Comparison of ENCODE assay signal across 8 cellular contexts in genomic region chr10:3785849-3786290, GRCh38. TPM values are rescaled to one million over a fixed set of nuclear protein-coding genes. Genes with fewer than 3 reads are reported as not detected.
DNase-seq lines count a peak whose midpoint lies in the region; ATAC-seq and TF ChIP-seq lines count a peak whose summit lies in the region.

No MANE protein-coding gene starts in this region.

- CTCF ChIA-PET in PC-9 (lab: Charles Lee) = interaction anchor here (0.6 kb wide), 1 partner anchor 178 kb away, joined by 3 read pairs; no protein-coding TSS in a partner anchor

- intact Hi-C loops in PC-9 (cut with micrococcal nuclease; ENCODE audit: unreplicated experiment) = loop anchor here (1.0 to 10.0 kb wide), 6 partner anchors 20 to 981 kb away; no protein-coding TSS in a partner anchor
- intact Hi-C loops in body of pancreas (cut with DNase I) = no loop called here

- no peaks in the 10 kb centered on the region for H3K9me2 ChIP-seq in PC-9 (ENCODE audit: insufficient read depth)

- H3K27ac ChIP-seq in BLaER1 = peak overlapping the region; percentile 100
- peak overlapping the region; percentile 92 for H3K27ac ChIP-seq in PC-9
- H3K27ac ChIP-seq in body of pancreas = peak overlapping the region; percentile 100

- H3K36me3 ChIP-seq in BLaER1 (peaks cover 14% of the 10 kb centered on the region), PC-9 (ENCODE audit: low read depth) (peaks cover 3% of the 10 kb centered on the region), body of pancreas (replicated peaks in 1 of 2; ENCODE audit: insufficient read depth in 1 of 2, low read depth in 2 of 2) (peaks cover 2 to 6% of the 10 kb centered on the region in 2 donors)

- peak in 2 of 3 donors; percentile 25 to 93 for TF ChIP-seq POLR2A in body of pancreas (IDR thresholded peaks at IDR 0.05)

- H3K4me2 ChIP-seq in BLaER1 (peak overlapping the region; percentile 94), PC-9 (peak overlapping the region; percentile 95)

- H3K4me1 ChIP-seq in BLaER1 (peaks cover 30% of the 10 kb centered on the region), PC-9 (replicated peaks; ENCODE audit: insufficient read depth) (peaks cover 21% of the 10 kb centered on the region), body of pancreas (peaks cover 28% of the 10 kb centered on the region)

- POLR2A ChIA-PET in PC-9 (lab: Charles Lee; ENCODE audit: unreplicated experiment) = interaction anchor here (0.5 to 1.7 kb wide), 10 partner anchors 9 to 589 kb away, joined by 3 to 15 read pairs (median 8); no protein-coding TSS in a partner anchor

- WGBS in body of pancreas, 2 donors = 1% methylated on average over 16 to 19 of the region's 19 CpGs

- H3K9ac ChIP-seq in BLaER1 = peak overlapping the region; percentile 100

- H3K9me3 ChIP-seq in BLaER1 (peaks cover 23% of the 10 kb centered on the region), PC-9 (ENCODE audit: insufficient read depth, low read depth) (no peaks in the 10 kb centered on the region), body of pancreas (no peaks in the 10 kb centered on the region)

- H4K20me1 ChIP-seq in BLaER1 (peaks cover 30% of the 10 kb centered on the region), PC-9 (ENCODE audit: insufficient read depth) (no peaks in the 10 kb centered on the region)

- ATAC-seq in GM21529 (IDR thresholded peaks at IDR 0.05; ENCODE audit: unreplicated experiment) = peak; percentile 5
- no peak for ATAC-seq in body of pancreas
- ATAC-seq in HG03045 (IDR thresholded peaks at IDR 0.05; ENCODE audit: unreplicated experiment) = no peak

- H3F3A ChIP-seq in PC-9 (ENCODE audit: insufficient read depth, low read depth) = peaks cover 24% of the 10 kb centered on the region; the same call in 1 of the 2 replicates

- DNase-seq in PC-9 = peak in 1 of 2 experiments; percentile 43
- peak in 3 of 4 donors; percentile 51 to 68 (median 57) for DNase-seq in body of pancreas
- peak; percentile 71 for DNase-seq in islet precursor cell
- DNase-seq in stimulated activated CD4-positive, alpha-beta T cell treated with anti-CD3 and anti-CD28 coated beads, Interleukin-2, amount 100 ng/mL, for 24 hours = peak; percentile 51 to 54
- no peak for DNase-seq in NCI-H510A treated with DMSO at 0.1 percent for 48 hours (lab: John Stamatoyannopoulos, UW)

- H3K79me2 ChIP-seq in PC-9 (ENCODE audit: low read depth) = peaks cover 47% of the 10 kb centered on the region

- H3K4me3 ChIP-seq in BLaER1 = peak overlapping the region; percentile 85
- H3K4me3 ChIP-seq in PC-9 = peak overlapping the region; percentile 85
- peak overlapping the region in 1 of 2 donors; percentile 60 for H3K4me3 ChIP-seq in body of pancreas

- H3K27me3 ChIP-seq in BLaER1 = no peaks in the 10 kb centered on the region
- H3K27me3 ChIP-seq in PC-9 (ENCODE audit: insufficient read depth, low read depth) = no peaks in the 10 kb centered on the region
- H3K27me3 ChIP-seq in body of pancreas = no peaks in the 10 kb centered on the region

- TF ChIP-seq CTCF in PC-9 (conservative IDR thresholded peaks at IDR 0.05) (no peak), body of pancreas (IDR thresholded peaks at IDR 0.05) (peak in 1 of 7 experiments; percentile 5)

- BruUV-seq in PC-9 (replicated peaks; lab: Mats Ljungman, UMichigan) = no TSS peak

- H2AFZ ChIP-seq in PC-9 = no peak overlapping the region

RNA-seq across cellular contexts. Expression of gene KLF6, which starts 0.9 kb away (rescaled TPM):
- 27.7 and 41.9 TPM in 2 replicates for total RNA-seq in PC-9 (2021)
- total RNA-seq in body of pancreas = 100 to 1,000 TPM in 1 of 2 donors, 10 to 100 TPM in 1; 92.1 to 294 TPM
